9 cellular contexts compared by ENCODE assay signal in genomic region chr1:58929667-58930325, GRCh38.
A peak's percentile ranks its signal among the peaks of the same experiment; 100 is the strongest.
DNase-seq lines count a peak whose midpoint lies in the region; ATAC-seq and TF ChIP-seq lines count a peak whose summit lies in the region.
"Had no signal": no experiment of that assay in that cellular context is flagged by ENCODE, and none has a peak within 500 bp of the region (broad histone marks: within the 10 kb centered on the region; RNA-seq: fewer than 3 reads in every experiment).

No MANE protein-coding gene starts in this region.

- H3K4me3 Mint-ChIP-seq in T-helper 17 cell: no peak overlapping the region
- H3K4me3 Mint-ChIP-seq in WTC11: no peak overlapping the region

- DNase-seq in T-helper 17 cell: peak in 2 of 3 donors; percentile 23 to 55
- DNase-seq in activated T-helper 1 cell treated with Interleukin-2 at 50 U/mL for 16 hours (ENCODE audit: low read depth): peak; percentile 71
- DNase-seq in iPS-NIHi7 (ENCODE audit: extremely low spot score): peak; percentile 37
- peak; percentile 47 for DNase-seq in stimulated activated CD8-positive, alpha-beta memory T cell treated with anti-CD3 and anti-CD28 coated beads, Interleukin-4, amount 100 ng/mL, for 48 hours
- no peak for DNase-seq in WTC11 (ENCODE audit: low spot score)
- no peak for DNase-seq in gastrocnemius medialis
- DNase-seq: NCI-H526 treated with DMSO at 0.1 percent for 48 hours had no signal

- no peaks in the 10 kb centered on the region for H3K36me3 ChIP-seq in gastrocnemius medialis

- ATAC-seq in T-helper 17 cell: peak; percentile 76
- no peak for ATAC-seq in HG03045 (IDR thresholded peaks at IDR 0.05; ENCODE audit: unreplicated experiment)
- ATAC-seq in WTC11: no peak
- no peak for ATAC-seq in gastrocnemius medialis
- no peak for ATAC-seq in HG02678 (IDR thresholded peaks at IDR 0.05; ENCODE audit: unreplicated experiment)

- peaks cover 35% of the 10 kb centered on the region for H3K4me1 Mint-ChIP-seq in T-helper 17 cell
- no peaks in the 10 kb centered on the region for H3K4me1 Mint-ChIP-seq in WTC11

- CTCF ChIA-PET in WTC11 (lab: Charles Lee): no interaction called here

- in situ Hi-C loops in gastrocnemius medialis (cut with MboI; ENCODE audit: low sequenced_read_pairs in 4 of 4): no loop called here

- H3K36me3 Mint-ChIP-seq in T-helper 17 cell (ENCODE audit: low read depth): peaks cover 4% of the 10 kb centered on the region
- H3K36me3 Mint-ChIP-seq in WTC11: no peaks in the 10 kb centered on the region

- H3K27me3 ChIP-seq in gastrocnemius medialis: no peaks in the 10 kb centered on the region

- peaks cover 6% of the 10 kb centered on the region for H3K9me3 Mint-ChIP-seq in WTC11

- POLR2A ChIA-PET in WTC11 (lab: Charles Lee): no interaction called here

- H3K4me1 ChIP-seq in gastrocnemius medialis: peaks cover 0 to 19% of the 10 kb centered on the region in 2 donors

- peaks cover 28% of the 10 kb centered on the region for H3K27me3 Mint-ChIP-seq in T-helper 17 cell
- H3K27me3 Mint-ChIP-seq in WTC11 (ENCODE audit: low read depth): peaks cover 2% of the 10 kb centered on the region

- no peak for TF ChIP-seq POLR2A in gastrocnemius medialis (IDR thresholded peaks at IDR 0.05)

- H3K27ac Mint-ChIP-seq in T-helper 17 cell (no peak overlapping the region), WTC11 (no peak overlapping the region)

- intact Hi-C loops in gastrocnemius medialis (cut with DNase I; ENCODE audit: low total_unique reads): no loop called here

- H3K27ac ChIP-seq in gastrocnemius medialis: no peak overlapping the region

- TF ChIP-seq CTCF in WTC11 (IDR thresholded peaks at IDR 0.05): no peak
- no peak for TF ChIP-seq CTCF in gastrocnemius medialis (IDR thresholded peaks at IDR 0.05 in 4 of 5, conservative IDR thresholded peaks at IDR 0.05 in 1 of 5)

- no peaks in the 10 kb centered on the region for H3K9me3 ChIP-seq in T-helper 17 cell (ENCODE audit: control insufficient read depth, low read length, poor library complexity, severe bottlenecking)
- H3K9me3 ChIP-seq in gastrocnemius medialis: no peaks in the 10 kb centered on the region

- no peak overlapping the region for H3K4me3 ChIP-seq in gastrocnemius medialis

TF ChIP-seq in WTC11, 78 proteins besides CTCF, POLR2A, EP300 and RAD21:
- TF ChIP-seq SOX15 (CRISPR knock-in tag; IDR thresholded peaks at IDR 0.05) (no peak), ESRRA (CRISPR knock-in tag; IDR thresholded peaks at IDR 0.05; ENCODE audit: borderline replicate concordance) (no peak), JUN (CRISPR knock-in tag; IDR thresholded peaks at IDR 0.05) (no peak), PRRX2 (CRISPR knock-in tag; IDR thresholded peaks at IDR 0.05) (no peak), NR1H2 (CRISPR knock-in tag; IDR thresholded peaks at IDR 0.05) (no peak), SMAD4 (CRISPR knock-in tag; IDR thresholded peaks at IDR 0.05) (no peak), NFATC4 (CRISPR knock-in tag; IDR thresholded peaks at IDR 0.05) (no peak), AR (CRISPR knock-in tag; IDR thresholded peaks at IDR 0.05) (no peak), FOXP4 (CRISPR knock-in tag; IDR thresholded peaks at IDR 0.05) (no peak), GRHL2 (CRISPR knock-in tag; IDR thresholded peaks at IDR 0.05; ENCODE audit: insufficient replicate concordance, severe bottlenecking) (no peak), E2F4 (CRISPR knock-in tag; IDR thresholded peaks at IDR 0.05; ENCODE audit: borderline replicate concordance, low read depth) (no peak)

Comparison
In these comparisons a context has a peak if more than half of its experiments do, and no peak if none do; other contexts are left out.
1. DNase-seq: peak in T-helper 17 cell (2 of 3), activated T-helper 1 cell treated with Interleukin-2 at 50 U/mL for 16 hours (single experiment), iPS-NIHi7 (single experiment) and stimulated activated CD8-positive, alpha-beta memory T cell treated with anti-CD3 and anti-CD28 coated beads, Interleukin-4, amount 100 ng/mL, for 48 hours (single experiment); none in WTC11 (single experiment) and gastrocnemius medialis (0 of 2).